ENCODE assay signal across 8 cellular contexts in the genomic region with DNA sequence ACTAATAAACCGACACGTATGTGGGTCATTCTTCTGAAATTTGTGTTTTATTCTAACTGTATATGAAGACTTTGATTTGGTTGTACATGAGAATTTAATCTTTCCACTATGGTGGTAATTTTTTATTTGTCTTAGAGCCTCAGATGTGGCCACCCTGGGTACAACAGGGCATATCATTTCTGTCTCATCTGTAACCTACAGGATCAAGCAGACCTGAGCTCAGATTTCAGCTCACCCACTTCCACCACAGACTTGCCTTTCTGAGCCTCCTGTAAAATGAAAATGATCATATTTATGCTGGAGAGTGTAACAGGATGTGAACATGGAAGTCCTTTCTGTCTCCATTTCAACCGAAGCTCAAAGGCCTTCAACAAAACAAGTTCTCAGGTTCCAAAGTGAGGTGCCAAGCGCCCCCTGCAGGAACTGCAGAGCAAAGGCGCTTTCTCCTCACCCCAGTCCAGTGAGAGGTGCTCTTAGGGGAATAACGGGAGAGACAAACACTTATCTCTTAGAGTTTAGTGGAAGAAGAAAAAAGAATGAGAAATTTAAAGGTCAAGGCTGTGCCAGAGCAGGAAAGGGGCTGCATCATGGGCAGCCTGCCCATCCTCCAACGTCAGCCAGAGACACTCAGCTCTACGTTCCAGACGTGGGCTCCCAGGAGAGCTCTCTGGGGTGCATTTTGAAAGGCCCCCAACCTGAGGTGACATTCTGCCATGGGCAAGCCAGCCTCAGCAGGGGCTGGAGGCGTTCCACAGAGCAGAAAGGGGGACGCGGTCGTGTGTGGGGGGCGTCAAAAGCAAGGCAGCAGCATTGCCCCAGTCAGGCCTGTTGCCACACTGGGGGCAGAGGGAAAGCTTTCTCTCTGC. TPM values are rescaled to one million over a fixed set of nuclear protein-coding genes. Genes with fewer than 3 reads are reported as not detected.
A peak's percentile ranks its signal among the peaks of the same experiment; 100 is the strongest.
DNase-seq lines count a peak whose midpoint lies in the region; ATAC-seq and TF ChIP-seq lines count a peak whose summit lies in the region.

No MANE protein-coding gene starts in this region.

- CTCF ChIA-PET in SK-N-SH (lab: Yijun Ruan, JAX), result interaction anchor here (0.6 to 3.3 kb wide), 40 partner anchors 9 to 701 kb away, joined by 3 to 32 read pairs (median 4); a partner anchor contains a TSS

- no peaks in the 10 kb centered on the region for H4K20me1 ChIP-seq in SK-N-SH (ENCODE audit: insufficient read depth)

- H3K27me3 ChIP-seq in SK-N-SH (ENCODE audit: insufficient read depth), result no peaks in the 10 kb centered on the region
- no peaks in the 10 kb centered on the region for H3K27me3 ChIP-seq in adrenal gland
- no peaks in the 10 kb centered on the region for H3K27me3 ChIP-seq in kidney epithelial cell (ENCODE audit: control insufficient read depth, insufficient read depth, low read length)

- TF ChIP-seq CTCF in 22Rv1 (IDR thresholded peaks at IDR 0.05) (peak; percentile 95), SK-N-SH (IDR thresholded peaks at IDR 0.05) (peak; percentile 87), adrenal gland (IDR thresholded peaks at IDR 0.05) (peak; percentile 63 to 82 (median 78)), kidney epithelial cell (IDR thresholded peaks at IDR 0.05; ENCODE audit: insufficient read depth, low read length, poor library complexity, severe bottlenecking) (peak; percentile 96)

- ATAC-seq in GM18517 (IDR thresholded peaks at IDR 0.05; ENCODE audit: unreplicated experiment), result no peak

- peak; percentile 73 for TF ChIP-seq RAD21 in SK-N-SH (IDR thresholded peaks at IDR 0.05; ENCODE audit: low read length)

- WGBS in SK-N-SH (ENCODE audit: low lambda C conversion rate), result 51% methylated on average over 13 of the region's 14 CpGs
- WGBS in adrenal gland, 4 donors, result 31 to 34% (median 33%) methylated on average over 14 of the region's 14 CpGs

- no peak for TF ChIP-seq POLR2A in adrenal gland (IDR thresholded peaks at IDR 0.05)

- H3K9me2 ChIP-seq in SK-N-SH, result no peaks in the 10 kb centered on the region

- H3K4me3 ChIP-seq in SK-N-SH (ENCODE audit: low read depth in 2 of 2, low read length in 1 of 2), result no peak overlapping the region; a peak in 1 of 4 replicates
- H3K4me3 ChIP-seq in adrenal gland, result no peak overlapping the region
- no peak overlapping the region for H3K4me3 ChIP-seq in kidney epithelial cell (ENCODE audit: low read depth, low read length)

- no peak overlapping the region for H3K9ac ChIP-seq in SK-N-SH

- no peaks in the 10 kb centered on the region for H3F3A ChIP-seq in SK-N-SH (replicated peaks; ENCODE audit: insufficient read depth)

- H3K27ac ChIP-seq in 22Rv1 (no peak overlapping the region), SK-N-SH (ENCODE audit: low read depth in 2 of 2, low read length in 1 of 2) (no peak overlapping the region), adrenal gland (peak overlapping the region in 2 of 5 donors; percentile 60 to 82)

- no peaks in the 10 kb centered on the region for H3K36me3 ChIP-seq in SK-N-SH (replicated peaks in 1 of 2; ENCODE audit: control insufficient read depth in 1 of 2, insufficient read depth in 2 of 2, low read length in 1 of 2)
- no peaks in the 10 kb centered on the region for H3K36me3 ChIP-seq in adrenal gland (replicated peaks in 1 of 2)
- H3K36me3 ChIP-seq in kidney epithelial cell (ENCODE audit: control insufficient read depth, insufficient read depth, low read length), result no peaks in the 10 kb centered on the region

- POLR2A ChIA-PET in SK-N-SH (lab: Yijun Ruan, JAX), result no interaction called here

- H3K79me2 ChIP-seq in SK-N-SH (ENCODE audit: insufficient read depth), result no peaks in the 10 kb centered on the region

- DNase-seq in GM04504 (ENCODE audit: low read depth) (peak; percentile 31), M059J (ENCODE audit: low read depth) (peak; percentile 71), SK-N-SH (peak; percentile 66), adrenal gland (peak; percentile 63 to 79 (median 71)), kidney epithelial cell (ENCODE audit: low read depth) (no peak)
- DNase-seq in stimulated activated CD4-positive, alpha-beta T cell treated with anti-CD3 and anti-CD28 coated beads, Interleukin-4, amount 100 ng/mL, for 48 hours (ENCODE audit: low read depth in 2 of 2), result peak; percentile 38 to 49

- H3K4me1 ChIP-seq in SK-N-SH (ENCODE audit: control insufficient read depth in 1 of 2, insufficient read depth in 2 of 2, low read depth in 1 of 2, low read length in 1 of 2), result no peaks in the 10 kb centered on the region
- peaks cover 0 to 6% of the 10 kb centered on the region in 2 donors for H3K4me1 ChIP-seq in adrenal gland (replicated peaks in 1 of 2)

- H3K9me3 ChIP-seq in SK-N-SH (no peaks in the 10 kb centered on the region), adrenal gland (replicated peaks in 1 of 3) (no peaks in the 10 kb centered on the region)

- no peak overlapping the region for H2AFZ ChIP-seq in SK-N-SH (ENCODE audit: low read depth)

- no peak overlapping the region for H3K4me2 ChIP-seq in SK-N-SH

- intact Hi-C loops in adrenal gland (cut with DNase I), result loop anchor here (10.0 kb wide), 1 partner anchor 553 kb away; no protein-coding TSS in a partner anchor

- TF ChIP-seq EP300 in SK-N-SH (IDR thresholded peaks at IDR 0.05; ENCODE audit: borderline replicate concordance in 1 of 2, low read depth in 1 of 2, low read length in 1 of 2), result no peak

TF ChIP-seq in SK-N-SH, 30 proteins besides CTCF, POLR2A, EP300 and RAD21:
- TF ChIP-seq, protein P1, sequence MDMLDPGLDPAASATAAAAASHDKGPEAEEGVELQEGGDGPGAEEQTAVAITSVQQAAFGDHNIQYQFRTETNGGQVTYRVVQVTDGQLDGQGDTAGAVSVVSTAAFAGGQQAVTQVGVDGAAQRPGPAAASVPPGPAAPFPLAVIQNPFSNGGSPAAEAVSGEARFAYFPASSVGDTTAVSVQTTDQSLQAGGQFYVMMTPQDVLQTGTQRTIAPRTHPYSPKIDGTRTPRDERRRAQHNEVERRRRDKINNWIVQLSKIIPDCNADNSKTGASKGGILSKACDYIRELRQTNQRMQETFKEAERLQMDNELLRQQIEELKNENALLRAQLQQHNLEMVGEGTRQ (IDR thresholded peaks at IDR 0.05; ENCODE audit: borderline replicate concordance, low read depth, low read length), result no peak
- peak; percentile 57 for TF ChIP-seq SMC3 (IDR thresholded peaks at IDR 0.05; ENCODE audit: low read depth, low read length)

RNA-seq across cellular contexts. Expression of a gene that starts 23.1 kb away (rescaled TPM):
- 284 and 285 TPM in 2 replicates for total RNA-seq in M059J (2014; rRNA removed; shearing (Covaris generic))
- polyA plus RNA-seq in SK-N-SH (2012; rRNA removed) (1.9 and 5.9 TPM in 2 replicates), adrenal gland (10 to 100 TPM in 2 of 3 donors, 1 to 10 TPM in 1; 8.5 to 47.0 (median 40.4) TPM)
- polyA plus RNA-seq in SK-N-SH (2012; cell fraction: cytosol; rRNA removed), result 8.2 and 12.5 TPM in 2 replicates
- 0.67 and 0.83 TPM in 2 replicates for polyA plus RNA-seq in SK-N-SH (2012; cell fraction: nucleus; rRNA removed)
- total RNA-seq in adrenal gland (10 to 100 TPM in 3 of 8 donors, 1 to 10 TPM in 3, under 1 TPM in 1, not detected in 1; 0.97 to 57.5 (median 4.2) TPM), kidney epithelial cell (562 and 578 TPM in 2 replicates)

RNA-seq across cellular contexts. Expression of a gene that starts 30.4 kb away (rescaled TPM):
- 21.3 and 23.7 TPM in 2 replicates for total RNA-seq in M059J (2014; rRNA removed; shearing (Covaris generic))
- 8.5 and 10.2 TPM in 2 replicates for polyA plus RNA-seq in SK-N-SH (2012; rRNA removed)
- 11.5 and 15.7 TPM in 2 replicates for polyA plus RNA-seq in SK-N-SH (2012; cell fraction: cytosol; rRNA removed)
- polyA plus RNA-seq in SK-N-SH (2012; cell fraction: nucleus; rRNA removed), result 6.4 and 10.7 TPM in 2 replicates
- total RNA-seq in adrenal gland, result 10 to 100 TPM; 15.0 to 65.4 (median 31.1) TPM
- polyA plus RNA-seq in adrenal gland, result 10 to 100 TPM; 69.7 to 95.3 (median 73.5) TPM
- 15.8 and 18.9 TPM in 2 replicates for total RNA-seq in kidney epithelial cell
